Comparison of ENCODE assay signal across 11 cellular contexts in the genomic region with DNA sequence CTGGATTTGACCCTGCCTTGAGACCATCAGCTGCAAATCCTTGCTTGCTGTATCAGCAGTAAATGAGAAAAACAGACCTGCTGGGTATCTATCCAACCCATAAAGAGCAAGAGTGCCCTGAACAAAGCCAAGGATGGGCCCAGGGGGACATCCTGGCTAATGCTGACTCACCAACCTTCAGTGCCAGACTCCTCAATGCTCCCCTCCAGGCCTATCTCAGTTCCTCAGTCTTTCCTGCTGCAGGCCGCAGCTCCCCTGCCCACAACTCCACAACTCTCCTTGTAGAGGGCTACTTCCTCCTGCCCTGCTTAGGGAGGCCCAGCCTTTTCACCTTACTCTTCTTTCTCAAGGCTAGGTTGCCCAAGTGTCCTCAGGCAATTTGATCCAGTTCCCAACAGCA. TPM values are rescaled to one million over a fixed set of nuclear protein-coding genes. Genes with fewer than 3 reads are reported as not detected.
A peak's percentile ranks its signal among the peaks of the same experiment; 100 is the strongest.
DNase-seq lines count a peak whose midpoint lies in the region; ATAC-seq and TF ChIP-seq lines count a peak whose summit lies in the region.
"Had no signal": no experiment of that assay in that cellular context is flagged by ENCODE, and none has a peak within 500 bp of the region (broad histone marks: within the 10 kb centered on the region; RNA-seq: fewer than 3 reads in every experiment).

No MANE protein-coding gene starts in this region.

- intact Hi-C loops in dorsolateral prefrontal cortex (cut with DNase I) = loop anchor here (5.0 kb wide), 2 partner anchors 123 to 332 kb away; a partner anchor contains a TSS

- no peak for ATAC-seq in activated T-cell treated with anti-CD3 and anti-CD28 coated beads, Interleukin-2, amount 50 U/mL, for 72 hours (replicated peaks in 1 of 2)
- no peak for ATAC-seq in activated T-cell treated with anti-CD3 and anti-CD28 coated beads, Interleukin-2, amount 50 U/mL, for 4 hours
- ATAC-seq in T-helper 17 cell = no peak

- H4K20me1 ChIP-seq in fibroblast of lung (ENCODE audit: control insufficient read depth, extremely low read depth, insufficient read depth, low read length) = no peaks in the 10 kb centered on the region

- no peak overlapping the region for H3K4me2 ChIP-seq in fibroblast of lung (ENCODE audit: extremely low read depth, insufficient read depth, low read length)

- H3K79me2 ChIP-seq in fibroblast of lung (ENCODE audit: control insufficient read depth, insufficient read depth, low read length) = peaks cover 40% of the 10 kb centered on the region

- peaks cover 4 to 8% of the 10 kb centered on the region in 2 donors for H3K36me3 Mint-ChIP-seq in activated T-cell treated with anti-CD3 and anti-CD28 coated beads, Interleukin-2, amount 50 U/mL, for 72 hours (ENCODE audit: insufficient read depth in 2 of 2)
- H3K36me3 Mint-ChIP-seq in activated T-cell treated with anti-CD3 and anti-CD28 coated beads, Interleukin-2, amount 50 U/mL, for 4 hours (ENCODE audit: insufficient read depth) = peaks cover 13% of the 10 kb centered on the region
- H3K36me3 Mint-ChIP-seq in T-helper 17 cell (ENCODE audit: low read depth) = peaks cover 4% of the 10 kb centered on the region

- DNase-seq in activated T-cell treated with anti-CD3 and anti-CD28 coated beads, Interleukin-2, amount 50 U/mL, for 72 hours = no peak
- no peak for DNase-seq in activated T-cell treated with anti-CD3 and anti-CD28 coated beads, Interleukin-2, amount 50 U/mL, for 4 hours
- DNase-seq in T-helper 17 cell = no peak
- no peak for DNase-seq in fibroblast of lung (ENCODE audit: low read depth in 2 of 2)
- DNase-seq in germinal center (ENCODE audit: low spot score) = no peak
- DNase-seq in dorsolateral prefrontal cortex = no peak
- DNase-seq in NCI-H510A treated with DMSO at 0.1 percent for 48 hours (lab: John Stamatoyannopoulos, UW) = no peak
- DNase-seq: NCI-H446 had no signal

- H3K27me3 ChIP-seq in fibroblast of lung (ENCODE audit: control insufficient read depth, insufficient read depth, low read length) (no peaks in the 10 kb centered on the region), thymus (ENCODE audit: control insufficient read depth, insufficient read depth) (no peaks in the 10 kb centered on the region), dorsolateral prefrontal cortex (no peaks in the 10 kb centered on the region)
- H3K27me3 ChIP-seq: cardiac muscle cell had no signal

- H3K36me3 ChIP-seq in fibroblast of lung (ENCODE audit: control insufficient read depth, insufficient read depth, low read length) (peaks cover 17% of the 10 kb centered on the region), thymus (ENCODE audit: control insufficient read depth, insufficient read depth) (peaks cover 29% of the 10 kb centered on the region)

- H3K4me3 ChIP-seq in fibroblast of lung (replicated peaks in 1 of 4; ENCODE audit: control extremely low read depth in 1 of 4, insufficient read depth in 1 of 4, low read depth in 3 of 4, low read length in 4 of 4) = peak overlapping the region in 1 of 4 experiments; percentile 100
- no peak overlapping the region for H3K4me3 ChIP-seq in thymus (ENCODE audit: low read length)
- H3K4me3 ChIP-seq in dorsolateral prefrontal cortex = no peak overlapping the region
- H3K4me3 ChIP-seq: cardiac muscle cell had no signal

- H3K9me3 Mint-ChIP-seq in activated T-cell treated with anti-CD3 and anti-CD28 coated beads, Interleukin-2, amount 50 U/mL, for 72 hours = peaks cover 0 to 3% of the 10 kb centered on the region in 2 donors
- no peaks in the 10 kb centered on the region for H3K9me3 Mint-ChIP-seq in activated T-cell treated with anti-CD3 and anti-CD28 coated beads, Interleukin-2, amount 50 U/mL, for 4 hours

- no peak overlapping the region for H3K9ac ChIP-seq in fibroblast of lung (ENCODE audit: insufficient read depth, low read length)

- peaks cover 18% of the 10 kb centered on the region for H3K4me1 ChIP-seq in fibroblast of lung (ENCODE audit: control insufficient read depth, extremely low read depth, insufficient read depth, low read length)
- peaks cover 15% of the 10 kb centered on the region for H3K4me1 ChIP-seq in thymus (ENCODE audit: control insufficient read depth, insufficient read depth, low read length)

- H3K4me3 Mint-ChIP-seq in activated T-cell treated with anti-CD3 and anti-CD28 coated beads, Interleukin-2, amount 50 U/mL, for 72 hours = peak overlapping the region in 1 of 2 donors; percentile 93
- no peak overlapping the region for H3K4me3 Mint-ChIP-seq in activated T-cell treated with anti-CD3 and anti-CD28 coated beads, Interleukin-2, amount 50 U/mL, for 4 hours
- H3K4me3 Mint-ChIP-seq in T-helper 17 cell = no peak overlapping the region

- H3K27ac ChIP-seq in fibroblast of lung (ENCODE audit: insufficient read depth, low read length) = peak overlapping the region; percentile 13
- peak overlapping the region; percentile 33 for H3K27ac ChIP-seq in thymus (ENCODE audit: low read depth)
- H3K27ac ChIP-seq in dorsolateral prefrontal cortex = peak overlapping the region in 13 of 59 donors; percentile 1 to 51 (median 12)
- H3K27ac ChIP-seq: cardiac muscle cell had no signal

- TF ChIP-seq CTCF in fibroblast of lung (conservative IDR thresholded peaks at IDR 0.05 in 1 of 2, IDR thresholded peaks at IDR 0.05 in 1 of 2; ENCODE audit: low read depth in 1 of 2, low read length in 2 of 2) = no peak
- TF ChIP-seq CTCF in dorsolateral prefrontal cortex (IDR thresholded peaks at IDR 0.05 in 54 of 56, conservative IDR thresholded peaks at IDR 0.05 in 2 of 56; ENCODE audit: low read depth in 1 of 56, partially characterized antibody in 56 of 56) = no peak

- 44% methylated on average over 1 of the region's 1 CpG for WGBS in thymus

- H2AFZ ChIP-seq in fibroblast of lung (ENCODE audit: low read length) = no peak overlapping the region

- H3K27me3 Mint-ChIP-seq in activated T-cell treated with anti-CD3 and anti-CD28 coated beads, Interleukin-2, amount 50 U/mL, for 72 hours (ENCODE audit: low read depth) = no peaks in the 10 kb centered on the region
- no peaks in the 10 kb centered on the region for H3K27me3 Mint-ChIP-seq in activated T-cell treated with anti-CD3 and anti-CD28 coated beads, Interleukin-2, amount 50 U/mL, for 4 hours (ENCODE audit: low read depth)
- no peaks in the 10 kb centered on the region for H3K27me3 Mint-ChIP-seq in T-helper 17 cell

- peaks cover 39% of the 10 kb centered on the region for H3K4me1 Mint-ChIP-seq in activated T-cell treated with anti-CD3 and anti-CD28 coated beads, Interleukin-2, amount 50 U/mL, for 72 hours (ENCODE audit: low read depth)
- H3K4me1 Mint-ChIP-seq in activated T-cell treated with anti-CD3 and anti-CD28 coated beads, Interleukin-2, amount 50 U/mL, for 4 hours (ENCODE audit: low read depth) = peaks cover 39% of the 10 kb centered on the region
- peaks cover 38% of the 10 kb centered on the region for H3K4me1 Mint-ChIP-seq in T-helper 17 cell

- no peaks in the 10 kb centered on the region for H3K9me3 ChIP-seq in T-helper 17 cell (ENCODE audit: control insufficient read depth, low read length, poor library complexity, severe bottlenecking)
- no peaks in the 10 kb centered on the region for H3K9me3 ChIP-seq in fibroblast of lung (ENCODE audit: control insufficient read depth, insufficient read depth, low read depth, low read length)
- H3K9me3 ChIP-seq in thymus (ENCODE audit: control insufficient read depth) = no peaks in the 10 kb centered on the region

- H3K27ac Mint-ChIP-seq in activated T-cell treated with anti-CD3 and anti-CD28 coated beads, Interleukin-2, amount 50 U/mL, for 72 hours = peak overlapping the region; percentile 97
- H3K27ac Mint-ChIP-seq in T-helper 17 cell = peak overlapping the region; percentile 94

RNA-seq across cellular contexts. Expression of a gene that starts 2.6 kb away (rescaled TPM):
- 10 to 100 TPM; 43.7 to 49.9 TPM for total RNA-seq in activated T-cell treated with anti-CD3 and anti-CD28 coated beads, Interleukin-2, amount 50 U/mL, for 72 hours
- 10 to 100 TPM; 77.6 to 82.1 (median 78.2) TPM for total RNA-seq in activated T-cell treated with anti-CD3 and anti-CD28 coated beads, Interleukin-2, amount 50 U/mL, for 4 hours
- 10 to 100 TPM; 43.7 to 74.6 TPM for total RNA-seq in T-helper 17 cell
- 80.9 and 90.3 TPM in 2 replicates for total RNA-seq in fibroblast of lung
- polyA plus RNA-seq in fibroblast of lung = 137 and 183 TPM in 2 replicates
- polyA plus RNA-seq in fibroblast of lung (2012) = 152 and 213 TPM in 2 replicates
- polyA minus RNA-seq in fibroblast of lung (ENCODE audit: low replicate concordance) = 208 and 507 TPM in 2 replicates
- 104 TPM for polyA plus RNA-seq in thymus
- 100 to 1,000 TPM in 2 of 120 experiments, 10 to 100 TPM in 118; 54.1 to 105 (median 74.6) TPM for total RNA-seq in dorsolateral prefrontal cortex

RNA-seq across cellular contexts. Expression of a gene that starts 5.3 kb away (rescaled TPM):
- not detected for total RNA-seq in activated T-cell treated with anti-CD3 and anti-CD28 coated beads, Interleukin-2, amount 50 U/mL, for 72 hours
- total RNA-seq in activated T-cell treated with anti-CD3 and anti-CD28 coated beads, Interleukin-2, amount 50 U/mL, for 4 hours = not detected
- total RNA-seq in T-helper 17 cell = not detected
- not detected in 2 replicates for total RNA-seq in fibroblast of lung
- not detected in 2 replicates for polyA plus RNA-seq in fibroblast of lung
- not detected in 2 replicates for polyA plus RNA-seq in fibroblast of lung (2012)
- not detected in 2 replicates for polyA minus RNA-seq in fibroblast of lung (ENCODE audit: low replicate concordance)
- not detected for polyA plus RNA-seq in thymus
- 1 to 10 TPM in 1 of 120 experiments, under 1 TPM in 8, not detected in 111; 0.49 to 1.0 (median 0.64) TPM for total RNA-seq in dorsolateral prefrontal cortex
- total RNA-seq: cardiac muscle cell, osteocyte had no signal
- polyA plus RNA-seq: cardiac muscle cell had no signal

RNA-seq across cellular contexts. Expression of a gene that starts 12.0 kb away (rescaled TPM):
- 10 to 100 TPM; 63.8 to 79.8 TPM for total RNA-seq in activated T-cell treated with anti-CD3 and anti-CD28 coated beads, Interleukin-2, amount 50 U/mL, for 72 hours
- 10 to 100 TPM; 56.2 to 68.9 (median 58.9) TPM for total RNA-seq in activated T-cell treated with anti-CD3 and anti-CD28 coated beads, Interleukin-2, amount 50 U/mL, for 4 hours
- total RNA-seq in T-helper 17 cell = 10 to 100 TPM; 47.0 to 54.6 TPM
- total RNA-seq in fibroblast of lung = 20.8 and 24.8 TPM in 2 replicates
- polyA plus RNA-seq in fibroblast of lung = 97.2 and 174 TPM in 2 replicates
- polyA plus RNA-seq in fibroblast of lung (2012) = 67.6 and 112 TPM in 2 replicates
- 10.2 and 60.4 TPM in 2 replicates for polyA minus RNA-seq in fibroblast of lung (ENCODE audit: low replicate concordance)
- polyA plus RNA-seq in thymus = 56.3 TPM
- 10 to 100 TPM; 28.2 to 59.0 (median 40.8) TPM for total RNA-seq in dorsolateral prefrontal cortex

RNA-seq across cellular contexts. Expression of a gene that starts 19.8 kb away (rescaled TPM):
- 1 to 10 TPM; 4.6 to 6.3 TPM for total RNA-seq in activated T-cell treated with anti-CD3 and anti-CD28 coated beads, Interleukin-2, amount 50 U/mL, for 72 hours
- 1 to 10 TPM; 3.3 to 7.7 (median 7.3) TPM for total RNA-seq in activated T-cell treated with anti-CD3 and anti-CD28 coated beads, Interleukin-2, amount 50 U/mL, for 4 hours
- total RNA-seq in T-helper 17 cell (1 to 10 TPM in 1 of 2 donors, under 1 TPM in 1; 0.75 to 4.5 TPM), fibroblast of lung (5.0 and 5.4 TPM in 2 replicates), dorsolateral prefrontal cortex (10 to 100 TPM in 113 of 120 experiments, 1 to 10 TPM in 7; 7.7 to 39.9 (median 17.7) TPM)
- polyA plus RNA-seq in fibroblast of lung (6.9 and 8.9 TPM in 2 replicates), thymus (5.3 TPM)
- polyA plus RNA-seq in fibroblast of lung (2012) = 9.0 and 9.9 TPM in 2 replicates
- 6.2 and 10.5 TPM in 2 replicates for polyA minus RNA-seq in fibroblast of lung (ENCODE audit: low replicate concordance)

RNA-seq across cellular contexts. Expression of a gene that starts 20.1 kb away (rescaled TPM):
- 100 to 1,000 TPM; 156 to 163 TPM for total RNA-seq in activated T-cell treated with anti-CD3 and anti-CD28 coated beads, Interleukin-2, amount 50 U/mL, for 72 hours
- 10 to 100 TPM; 80.8 to 90.6 (median 85.3) TPM for total RNA-seq in activated T-cell treated with anti-CD3 and anti-CD28 coated beads, Interleukin-2, amount 50 U/mL, for 4 hours
- 100 to 1,000 TPM; 207 to 208 TPM for total RNA-seq in T-helper 17 cell
- 190 and 247 TPM in 2 replicates for total RNA-seq in fibroblast of lung
- polyA plus RNA-seq in fibroblast of lung = 59.0 and 61.6 TPM in 2 replicates
- polyA plus RNA-seq in fibroblast of lung (2012) = 81.1 and 84.5 TPM in 2 replicates
- 259 and 321 TPM in 2 replicates for polyA minus RNA-seq in fibroblast of lung (ENCODE audit: low replicate concordance)
- polyA plus RNA-seq in thymus = 210 TPM
- 100 to 1,000 TPM; 140 to 428 (median 218) TPM for total RNA-seq in dorsolateral prefrontal cortex
